Comparison of ENCODE assay signal across 1 cellular context in the genomic region with DNA sequence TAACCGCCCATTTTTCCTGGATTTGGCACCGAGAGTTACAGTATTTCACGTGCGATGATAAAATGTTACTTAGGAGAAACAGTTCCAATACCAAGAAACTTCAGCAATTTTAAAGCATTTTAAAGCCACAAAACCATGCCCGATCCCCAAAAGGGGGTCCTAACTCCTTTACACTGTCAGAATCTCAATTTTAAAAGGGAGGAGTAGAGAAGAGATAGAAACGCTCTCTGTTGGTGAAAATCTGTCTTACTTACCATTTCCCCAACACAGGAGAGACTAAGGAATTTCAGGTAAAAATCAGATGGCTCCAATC.
TF ChIP-seq lines count a peak whose summit lies in the region.

No MANE protein-coding gene starts in this region.

TF ChIP-seq in HepG2, 621 proteins besides CTCF, POLR2A, EP300 and RAD21:
- TF ChIP-seq SKI (IDR thresholded peaks at IDR 0.05; ENCODE audit: partially characterized antibody) (no peak), ZNF30 (CRISPR knock-in tag; IDR thresholded peaks at IDR 0.05) (no peak), ZNF546 (CRISPR knock-in tag; conservative IDR thresholded peaks at IDR 0.05) (0 out of 2 replicates have a peak, but pooled peaks have one; percentile 15), KDM5A (IDR thresholded peaks at IDR 0.05; ENCODE audit: borderline replicate concordance, low read length) (peak; percentile 94; the same call in 1 of the 2 replicates), CHD4 (IDR thresholded peaks at IDR 0.05; ENCODE audit: borderline replicate concordance, low read length) (peak; percentile 66; the same call in 1 of the 2 replicates), ZBTB42 (CRISPR knock-in tag; IDR thresholded peaks at IDR 0.05) (0 out of 2 replicates have a peak, but pooled peaks have one; percentile 10)
- TF ChIP-seq, protein P1, sequence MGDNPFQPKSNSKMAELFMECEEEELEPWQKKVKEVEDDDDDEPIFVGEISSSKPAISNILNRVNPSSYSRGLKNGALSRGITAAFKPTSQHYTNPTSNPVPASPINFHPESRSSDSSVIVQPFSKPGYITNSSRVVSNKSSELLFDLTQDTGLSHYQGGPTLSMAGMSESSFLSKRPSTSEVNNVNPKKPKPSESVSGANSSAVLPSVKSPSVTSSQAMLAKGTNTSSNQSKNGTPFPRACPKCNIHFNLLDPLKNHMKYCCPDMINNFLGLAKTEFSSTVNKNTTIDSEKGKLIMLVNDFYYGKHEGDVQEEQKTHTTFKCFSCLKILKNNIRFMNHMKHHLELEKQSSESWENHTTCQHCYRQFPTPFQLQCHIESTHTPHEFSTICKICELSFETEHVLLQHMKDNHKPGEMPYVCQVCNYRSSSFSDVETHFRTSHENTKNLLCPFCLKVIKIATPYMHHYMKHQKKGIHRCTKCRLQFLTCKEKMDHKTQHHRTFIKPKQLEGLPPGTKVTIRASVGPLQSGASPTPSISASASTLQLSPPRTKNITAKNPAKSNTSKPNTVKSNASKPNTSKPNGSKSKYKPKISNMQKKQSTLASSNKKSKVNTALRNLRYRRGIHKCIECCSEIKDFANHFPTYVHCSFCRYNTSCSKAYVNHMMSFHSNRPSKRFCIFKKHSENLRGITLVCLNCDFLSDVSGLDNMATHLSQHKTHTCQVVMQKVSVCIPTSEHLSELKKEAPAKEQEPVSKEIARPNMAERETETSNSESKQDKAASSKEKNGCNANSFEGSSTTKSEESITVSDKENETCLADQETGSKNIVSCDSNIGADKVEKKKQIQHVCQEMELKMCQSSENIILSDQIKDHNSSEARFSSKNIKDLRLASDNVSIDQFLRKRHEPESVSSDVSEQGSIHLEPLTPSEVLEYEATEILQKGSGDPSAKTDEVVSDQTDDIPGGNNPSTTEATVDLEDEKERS (CRISPR knock-in tag; IDR thresholded peaks at IDR 0.05): 0 out of 2 replicates have a peak, but pooled peaks have one; percentile 8
